In the genomic region with DNA sequence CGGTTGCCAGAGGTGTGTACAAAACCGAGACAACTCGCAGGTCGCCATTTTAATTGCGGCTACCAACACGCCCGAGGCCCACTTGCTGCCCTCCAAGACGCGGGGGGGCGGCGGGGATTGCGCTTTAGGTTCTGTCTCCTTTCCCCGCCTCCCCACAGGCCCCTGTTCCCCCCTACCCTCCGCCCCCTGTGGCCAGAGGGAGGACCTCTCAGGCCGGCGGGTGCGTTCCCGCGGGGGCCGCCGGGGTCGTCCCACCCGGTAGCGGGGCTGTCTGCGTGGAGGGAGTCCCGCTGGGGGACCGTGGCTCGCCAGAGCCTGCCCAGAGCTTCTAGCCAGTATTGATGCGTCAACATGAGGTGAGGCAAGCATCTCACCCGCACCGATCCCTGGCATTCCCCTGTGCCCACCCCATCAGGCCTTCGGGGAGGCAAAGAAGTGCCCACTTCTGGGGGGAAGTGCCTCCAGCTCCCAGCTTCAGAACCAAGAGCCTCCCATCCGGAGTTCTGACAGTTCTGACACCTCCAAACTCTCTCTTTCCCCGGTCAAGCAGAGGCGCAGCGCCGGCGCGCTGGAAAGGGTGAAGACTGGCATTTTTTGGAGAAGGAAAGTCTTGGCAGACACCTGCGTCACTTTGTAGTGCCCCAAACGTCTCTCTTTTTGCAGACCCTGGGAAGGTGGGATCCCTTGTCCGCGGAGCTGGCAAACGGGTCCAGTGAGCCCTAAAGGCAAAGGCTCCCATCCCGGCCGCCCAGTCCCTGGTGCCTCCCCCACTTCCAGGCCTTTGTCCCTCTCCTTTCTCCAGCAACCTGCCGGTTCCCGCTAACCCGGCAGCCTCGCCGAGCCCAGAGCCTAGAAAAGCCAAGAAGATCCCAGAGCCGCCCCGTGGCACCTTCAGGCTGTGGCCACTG, we compare ENCODE assay signal across 12 cellular contexts. TPM values are rescaled to one million over a fixed set of nuclear protein-coding genes. Genes with fewer than 3 reads are reported as not detected.
DNase-seq lines count a peak whose midpoint lies in the region; ATAC-seq, FAIRE-seq and TF ChIP-seq lines count a peak whose summit lies in the region.
"Had no signal": no experiment of that assay in that cellular context is flagged by ENCODE, and none has a peak within 500 bp of the region (broad histone marks: within the 10 kb centered on the region; RNA-seq: fewer than 3 reads in every experiment).

No MANE protein-coding gene starts in this region.

- H3K36me3 Mint-ChIP-seq in Calu3 (ENCODE audit: insufficient read depth, unreplicated experiment) = peaks cover 15% of the 10 kb centered on the region
- H3K36me3 Mint-ChIP-seq in activated CD8-positive, alpha-beta memory T cell treated with anti-CD3 and anti-CD28 coated beads, Interleukin-2, amount 10 ng/mL, durations not matched to agents 7 days and 5 days = peaks cover 2% of the 10 kb centered on the region

- intact Hi-C loops in Calu3 (cut with micrococcal nuclease; ENCODE audit: unreplicated experiment) = no loop called here

- H3K27ac Mint-ChIP-seq in Calu3 (ENCODE audit: unreplicated experiment) = no peak overlapping the region
- no peak overlapping the region for H3K27ac Mint-ChIP-seq in activated CD8-positive, alpha-beta memory T cell treated with anti-CD3 and anti-CD28 coated beads, Interleukin-2, amount 10 ng/mL, durations not matched to agents 7 days and 5 days

- no peak for DNase-seq in Calu3
- DNase-seq in Jurkat, Clone E6-1 (ENCODE audit: low read depth, low spot score) = no peak
- DNase-seq in effector memory CD4-positive, alpha-beta T cell = no peak
- no peak for DNase-seq in GM12892 (ENCODE audit: insufficient read length)
- no peak for DNase-seq in activated CD8-positive, alpha-beta memory T cell treated with anti-CD3 and anti-CD28 coated beads, Interleukin-2, amount 10 ng/mL, durations not matched to agents 7 days and 5 days
- DNase-seq: activated CD4-positive, alpha-beta T cell treated with anti-CD3 and anti-CD28 coated beads for 48 hours; colonic mucosa; IMR-90 had no signal

- peak overlapping the region; percentile 20; the same call in 1 of the 2 replicates for H3K4me3 ChIP-seq in Jurkat, Clone E6-1 (ENCODE audit: low read length)
- peak overlapping the region; percentile 73 for H3K4me3 ChIP-seq in effector memory CD4-positive, alpha-beta T cell (ENCODE audit: insufficient read depth, low read depth, low read length, poor library complexity, severe bottlenecking)
- peak overlapping the region; percentile 76 for H3K4me3 ChIP-seq in neuron (ENCODE audit: low read length)
- H3K4me3 ChIP-seq: colonic mucosa had no signal

- H3K27ac ChIP-seq in effector memory CD4-positive, alpha-beta T cell (ENCODE audit: insufficient read depth, low read length, poor library complexity, severe bottlenecking) = no peak overlapping the region
- H3K27ac ChIP-seq: colonic mucosa had no signal

- no peaks in the 10 kb centered on the region for H3K36me3 ChIP-seq in effector memory CD4-positive, alpha-beta T cell (ENCODE audit: control insufficient read depth, insufficient read depth, low read length)
- H3K36me3 ChIP-seq in neuron (ENCODE audit: insufficient read depth, low read length) = no peaks in the 10 kb centered on the region
- H3K36me3 ChIP-seq: colonic mucosa had no signal

- H2AFZ ChIP-seq in neuron (ENCODE audit: low read depth, low read length) = peak overlapping the region; percentile 32

- H3K4me3 Mint-ChIP-seq in Calu3 (ENCODE audit: low read depth, unreplicated experiment) = peak overlapping the region; percentile 82
- no peak overlapping the region for H3K4me3 Mint-ChIP-seq in activated CD8-positive, alpha-beta memory T cell treated with anti-CD3 and anti-CD28 coated beads, Interleukin-2, amount 10 ng/mL, durations not matched to agents 7 days and 5 days

- no peaks in the 10 kb centered on the region for H3K9me3 Mint-ChIP-seq in Calu3 (ENCODE audit: low read depth, unreplicated experiment)
- H3K9me3 Mint-ChIP-seq in activated CD8-positive, alpha-beta memory T cell treated with anti-CD3 and anti-CD28 coated beads, Interleukin-2, amount 10 ng/mL, durations not matched to agents 7 days and 5 days (ENCODE audit: low read depth) = no peaks in the 10 kb centered on the region

- TF ChIP-seq CTCF in Calu3 (IDR thresholded peaks at IDR 0.05; ENCODE audit: unreplicated experiment) = no peak

- peaks cover 5% of the 10 kb centered on the region for H3K9me3 ChIP-seq in effector memory CD4-positive, alpha-beta T cell (ENCODE audit: control insufficient read depth, low read length)
- H3K9me3 ChIP-seq in neuron (ENCODE audit: low read length) = no peaks in the 10 kb centered on the region
- H3K9me3 ChIP-seq: colonic mucosa had no signal

- H3K4me1 Mint-ChIP-seq in Calu3 (ENCODE audit: low read depth, unreplicated experiment) = peaks cover 40% of the 10 kb centered on the region
- peaks cover 36% of the 10 kb centered on the region for H3K4me1 Mint-ChIP-seq in activated CD8-positive, alpha-beta memory T cell treated with anti-CD3 and anti-CD28 coated beads, Interleukin-2, amount 10 ng/mL, durations not matched to agents 7 days and 5 days

- TF ChIP-seq POLR2A in GM12892 (IDR thresholded peaks at IDR 0.05; ENCODE audit: low read depth, low read length) = no peak

- CTCF ChIA-PET in Calu3 (lab: Charles Lee) = interaction anchor here (0.6 kb wide), 1 partner anchor 645 kb away, joined by 5 read pairs; no protein-coding TSS in a partner anchor
- CTCF ChIA-PET in activated CD8-positive, alpha-beta memory T cell treated with anti-CD3 and anti-CD28 coated beads, Interleukin-2, amount 10 ng/mL, durations not matched to agents 7 days and 5 days (lab: Charles Lee) = no interaction called here

- H3K27me3 Mint-ChIP-seq in Calu3 (ENCODE audit: unreplicated experiment) = peaks cover 92% of the 10 kb centered on the region
- peaks cover 80% of the 10 kb centered on the region for H3K27me3 Mint-ChIP-seq in activated CD8-positive, alpha-beta memory T cell treated with anti-CD3 and anti-CD28 coated beads, Interleukin-2, amount 10 ng/mL, durations not matched to agents 7 days and 5 days

- peaks cover 92% of the 10 kb centered on the region for H3K27me3 ChIP-seq in effector memory CD4-positive, alpha-beta T cell (replicated peaks; ENCODE audit: control insufficient read depth, insufficient read depth, low read length, poor library complexity, severe bottlenecking)
- H3K27me3 ChIP-seq in neuron (ENCODE audit: insufficient read depth, low read length) = peaks cover 10% of the 10 kb centered on the region

- no TSS peak for BruUV-seq in Calu3 (replicated peaks; lab: Mats Ljungman, UMichigan)

- H3K4me1 ChIP-seq in effector memory CD4-positive, alpha-beta T cell (ENCODE audit: control insufficient read depth, insufficient read depth, low read length, poor library complexity, severe bottlenecking) = peaks cover 86% of the 10 kb centered on the region
- peaks cover 47% of the 10 kb centered on the region for H3K4me1 ChIP-seq in neuron (ENCODE audit: insufficient read depth, low read length)

- ATAC-seq in GM21367 (IDR thresholded peaks at IDR 0.05; ENCODE audit: unreplicated experiment) = no peak
- ATAC-seq in GM21723 (IDR thresholded peaks at IDR 0.05; ENCODE audit: unreplicated experiment) = no peak
- ATAC-seq in activated CD8-positive, alpha-beta memory T cell treated with anti-CD3 and anti-CD28 coated beads, Interleukin-2, amount 10 ng/mL, durations not matched to agents 7 days and 5 days = no peak
- ATAC-seq: left lobe of liver had no signal

- FAIRE-seq in GM12892 (lab: Jason Lieb, UNC) = no peak

RNA-seq across cellular contexts. Expression of a gene that starts 3.1 kb away (rescaled TPM):
- 0.24 and 0.87 TPM in 2 replicates for total RNA-seq in Calu3 (2022)
- polyA plus RNA-seq in Jurkat, Clone E6-1 (2012; ENCODE audit: insufficient read depth, insufficient read length) = 10.9 TPM
- polyA plus RNA-seq in GM12892 (2012; ENCODE audit: missing spikeins) = not detected
- total RNA-seq in activated CD8-positive, alpha-beta memory T cell treated with anti-CD3 and anti-CD28 coated beads, Interleukin-2, amount 10 ng/mL, durations not matched to agents 7 days and 5 days = not detected
- total RNA-seq: IMR-90, left lobe of liver had no signal
- polyA plus RNA-seq: IMR-90 had no signal

Comparison
In these comparisons a context has a peak if more than half of its experiments do, and no peak if none do; other contexts are left out.
1. H3K4me3 ChIP-seq: peak in every context shown above with its lines; median percentile 76 in neuron; 73 in effector memory CD4-positive, alpha-beta T cell; 20 in Jurkat, Clone E6-1.